Comparison of ENCODE assay signal across 20 cellular contexts in genomic region chr20:35297153-35297552, GRCh38. TPM values are rescaled to one million over a fixed set of nuclear protein-coding genes. Genes with fewer than 3 reads are reported as not detected.
A peak's percentile ranks its signal among the peaks of the same experiment; 100 is the strongest.
DNase-seq lines count a peak whose midpoint lies in the region; ATAC-seq, FAIRE-seq and TF ChIP-seq lines count a peak whose summit lies in the region.
"Had no signal": no experiment of that assay in that cellular context is flagged by ENCODE, and none has a peak within 500 bp of the region (broad histone marks: within the 10 kb centered on the region; RNA-seq: fewer than 3 reads in every experiment).

No MANE protein-coding gene starts in this region.

- TF ChIP-seq POLR2A in H1 (IDR thresholded peaks at IDR 0.05; ENCODE audit: control extremely low read depth in 1 of 2, low read depth in 2 of 2, low read length in 2 of 2), result no peak

- H3K9ac ChIP-seq in H1 (replicated peaks in 1 of 4; ENCODE audit: extremely low read depth in 1 of 4, low read depth in 3 of 4, low read length in 3 of 4), result no peak overlapping the region

- no peak overlapping the region for H2BK120ac ChIP-seq in H1 (replicated peaks; ENCODE audit: low read depth, low read length)

- H3K4me3 ChIP-seq in GM23338, result no peak overlapping the region
- H3K4me3 ChIP-seq in Panc1 (ENCODE audit: low read depth in 2 of 2, low read length in 2 of 2), result no peak overlapping the region
- no peak overlapping the region for H3K4me3 ChIP-seq in H1 (ENCODE audit: extremely low read depth in 1 of 4, insufficient read depth in 2 of 4, low read depth in 3 of 4, low read length in 4 of 4)
- no peak overlapping the region for H3K4me3 ChIP-seq in osteoblast (ENCODE audit: insufficient read depth, low read length)
- H3K4me3 ChIP-seq: right lobe of liver, thoracic aorta had no signal

- BruUV-seq in Panc1 (replicated peaks; lab: Mats Ljungman, UMichigan) (no TSS peak), Calu3 (replicated peaks; lab: Mats Ljungman, UMichigan) (no TSS peak)

- in situ Hi-C loops in Panc1 (cut with HindIII; ENCODE audit: low pct_unique_long_range_greater_than_20kb, low sequenced_read_pairs), result no loop called here

- H4K8ac ChIP-seq in H1 (ENCODE audit: extremely low read depth, insufficient read depth, low read length), result peak overlapping the region; percentile 17; the same call in 1 of the 2 replicates

- no peak for TF ChIP-seq EP300 in H1 (IDR thresholded peaks at IDR 0.05; ENCODE audit: borderline replicate concordance in 1 of 2, low read depth in 2 of 2, low read length in 2 of 2)

- H3K36me3 ChIP-seq in GM23338 (ENCODE audit: insufficient read depth) (no peaks in the 10 kb centered on the region), Panc1 (ENCODE audit: control insufficient read depth, insufficient read depth, low read length) (no peaks in the 10 kb centered on the region), H1 (ENCODE audit: control insufficient read depth in 2 of 4, insufficient read depth in 4 of 4, low read length in 3 of 4) (no peaks in the 10 kb centered on the region), osteoblast (ENCODE audit: insufficient read depth, low read length) (no peaks in the 10 kb centered on the region)
- H3K36me3 ChIP-seq: neutrophil, right lobe of liver, thoracic aorta had no signal

- no peaks in the 10 kb centered on the region for H3K79me1 ChIP-seq in H1 (ENCODE audit: low read depth, low read length)

- no peak overlapping the region for H3K4me2 ChIP-seq in GM23338
- no peak overlapping the region for H3K4me2 ChIP-seq in H1 (ENCODE audit: insufficient read depth in 1 of 2, low read depth in 2 of 2, low read length in 2 of 2)
- no peak overlapping the region for H3K4me2 ChIP-seq in osteoblast (ENCODE audit: insufficient read depth, low read length)

- H3K27ac ChIP-seq in GM23338 (ENCODE audit: low read depth) (no peak overlapping the region), Panc1 (ENCODE audit: low read length) (no peak overlapping the region), H1 (ENCODE audit: low read depth, low read length) (no peak overlapping the region), osteoblast (ENCODE audit: low read depth, low read length) (no peak overlapping the region)
- H3K27ac ChIP-seq: neutrophil, right lobe of liver, thoracic aorta had no signal

- H3K27ac Mint-ChIP-seq in GM23338 (no peak overlapping the region), Calu3 (ENCODE audit: unreplicated experiment) (no peak overlapping the region)
- H3K27ac Mint-ChIP-seq in activated T-helper 17 cell treated with anti-CD3 and anti-CD28 coated beads, Interleukin-2, amount 50 U/mL, for 72 hours, result no peak overlapping the region

- no peak overlapping the region for H2BK20ac ChIP-seq in H1 (ENCODE audit: low read length)

- H2AK5ac ChIP-seq in H1 (ENCODE audit: low read depth, low read length), result no peak overlapping the region

- no peak overlapping the region for H3K23ac ChIP-seq in H1 (ENCODE audit: insufficient read length)

- H3K4me1 Mint-ChIP-seq in GM23338 (peaks cover 2% of the 10 kb centered on the region), Calu3 (ENCODE audit: low read depth, unreplicated experiment) (peaks cover 19% of the 10 kb centered on the region)
- no peaks in the 10 kb centered on the region for H3K4me1 Mint-ChIP-seq in activated T-helper 17 cell treated with anti-CD3 and anti-CD28 coated beads, Interleukin-2, amount 50 U/mL, for 72 hours

- no peak overlapping the region for H4K5ac ChIP-seq in H1 (ENCODE audit: insufficient read length, low read depth, low read length)

- H3K9me3 Mint-ChIP-seq in GM23338 (no peaks in the 10 kb centered on the region), Calu3 (ENCODE audit: low read depth, unreplicated experiment) (no peaks in the 10 kb centered on the region)
- no peaks in the 10 kb centered on the region for H3K9me3 Mint-ChIP-seq in activated T-helper 17 cell treated with anti-CD3 and anti-CD28 coated beads, Interleukin-2, amount 50 U/mL, for 72 hours

- 0 out of 4 replicates have a peak, but pooled peaks have one; percentile 4 to 7 for TF ChIP-seq CTCF in GM23338 (conservative IDR thresholded peaks at IDR 0.05; ENCODE audit: low read depth in 2 of 2)
- no peak for TF ChIP-seq CTCF in Panc1 (IDR thresholded peaks at IDR 0.05)
- no peak for TF ChIP-seq CTCF in H1 (IDR thresholded peaks at IDR 0.05; ENCODE audit: control extremely low read depth in 1 of 3, insufficient read depth in 1 of 3, low read depth in 1 of 3, low read length in 3 of 3)
- no peak for TF ChIP-seq CTCF in osteoblast (IDR thresholded peaks at IDR 0.05; ENCODE audit: extremely low read depth, low read depth, low read length)
- no peak for TF ChIP-seq CTCF in Calu3 (IDR thresholded peaks at IDR 0.05; ENCODE audit: unreplicated experiment)

- DNase-seq in GM23338 (ENCODE audit: low spot score) (peak; percentile 33), Panc1 (ENCODE audit: low read depth, low spot score) (no peak), H1 (ENCODE audit: low read depth in 1 of 2, low spot score in 2 of 2) (no peak), osteoblast (ENCODE audit: insufficient read length, low spot score, missing footprints) (peak; percentile 93), Calu3 (no peak), mesenteric fat pad (ENCODE audit: low spot score) (no peak)
- DNase-seq: activated effector memory CD4-positive, alpha-beta T cell treated with Interleukin-2 at 50 U/mL for 16 hours; amniotic stem cell; CD4-positive, CD25-positive, alpha-beta regulatory T cell; GDM1; kidney; NCI-H1694 treated with DMSO at 0.1 percent for 48 hours; right lobe of liver; stimulated activated CD4-positive, alpha-beta T cell treated with anti-CD3 and anti-CD28 coated beads, Interleukin-2, amount 100 ng/mL, for 48 hours had no signal

- H3K23me2 ChIP-seq in H1 (ENCODE audit: low read depth, low read length), result no peaks in the 10 kb centered on the region

- no peaks in the 10 kb centered on the region for H3K27me3 ChIP-seq in GM23338 (ENCODE audit: insufficient read depth)
- H3K27me3 ChIP-seq in Panc1 (ENCODE audit: control insufficient read depth, insufficient read depth, low read length), result no peaks in the 10 kb centered on the region
- H3K27me3 ChIP-seq in H1 (replicated peaks in 1 of 4; ENCODE audit: control insufficient read depth in 3 of 4, extremely low read depth in 1 of 4, insufficient read depth in 3 of 4, low read length in 3 of 4), result no peaks in the 10 kb centered on the region
- H3K27me3 ChIP-seq in osteoblast (ENCODE audit: insufficient read depth, low read length), result peaks cover 3% of the 10 kb centered on the region
- H3K27me3 ChIP-seq: neutrophil, right lobe of liver had no signal

- 88% methylated on average over 8 of the region's 8 CpGs; no CpG with 5 or more reads in 1 of the 2 experiments for WGBS in H1 (ENCODE audit: extremely low coverage in 1 of 2, insufficient coverage in 1 of 2, insufficient read length in 1 of 2, insufficient replicate concordance in 2 of 2, low coverage in 1 of 2, low lambda C conversion rate in 2 of 2, missing lambda C conversion rate in 1 of 2), 2 experiments

- H3K4me1 ChIP-seq in GM23338 (ENCODE audit: insufficient read depth), result no peaks in the 10 kb centered on the region
- H3K4me1 ChIP-seq in Panc1 (ENCODE audit: control insufficient read depth, insufficient read depth, low read length), result peaks cover 7% of the 10 kb centered on the region; the same call in 1 of the 2 replicates
- H3K4me1 ChIP-seq in H1 (replicated peaks in 1 of 4; ENCODE audit: control insufficient read depth in 3 of 4, insufficient read depth in 4 of 4, low read length in 3 of 4), result no peaks in the 10 kb centered on the region; a peak in 2 of 7 replicates
- peaks cover 17% of the 10 kb centered on the region for H3K4me1 ChIP-seq in osteoblast (ENCODE audit: insufficient read depth, low read length)

- H3K4me3 Mint-ChIP-seq in GM23338 (no peak overlapping the region), Calu3 (ENCODE audit: low read depth, unreplicated experiment) (no peak overlapping the region)
- H3K4me3 Mint-ChIP-seq in activated T-helper 17 cell treated with anti-CD3 and anti-CD28 coated beads, Interleukin-2, amount 50 U/mL, for 72 hours, result no peak overlapping the region
- H3K4me3 Mint-ChIP-seq: CD4-positive, CD25-positive, alpha-beta regulatory T cell had no signal

- CTCF ChIA-PET in Panc1 (lab: Charles Lee) (interaction anchor here (0.5 to 1.5 kb wide), 4 partner anchors 9 to 151 kb away, joined by 3 to 5 read pairs (median 4); no protein-coding TSS in a partner anchor), H1 (lab: Charles Lee; ENCODE audit: partially characterized antibody) (interaction anchor here (0.6 to 13.8 kb wide), 7 partner anchors 10 to 148 kb away, joined by 3 to 130 read pairs (median 3); partner anchors contain the start of genes EIF6 and MMP24OS), Calu3 (lab: Charles Lee) (interaction anchor here (1.6 to 1.7 kb wide), 2 partner anchors 9 to 11 kb away, joined by 3 to 4 read pairs; no protein-coding TSS in a partner anchor)

- H4K91ac ChIP-seq in H1 (replicated peaks; ENCODE audit: insufficient read length, low read length), result no peak overlapping the region

- H3K79me2 ChIP-seq in GM23338 (replicated peaks; ENCODE audit: insufficient read depth) (no peaks in the 10 kb centered on the region), H1 (ENCODE audit: control insufficient read depth in 1 of 2, insufficient read depth in 2 of 2, low read length in 2 of 2) (no peaks in the 10 kb centered on the region), osteoblast (ENCODE audit: insufficient read depth, low read length) (no peaks in the 10 kb centered on the region)

- peak; percentile 52 for ATAC-seq in GM23338
- peak; percentile 67 for ATAC-seq in Panc1
- ATAC-seq in activated T-helper 17 cell treated with anti-CD3 and anti-CD28 coated beads, Interleukin-2, amount 50 U/mL, for 72 hours (replicated peaks), result no peak

- no peak overlapping the region for H3K56ac ChIP-seq in H1 (replicated peaks; ENCODE audit: insufficient read length, low read depth, low read length)

- H2BK5ac ChIP-seq in H1 (ENCODE audit: low read depth, low read length), result no peak overlapping the region

- TF ChIP-seq RAD21 in H1 (IDR thresholded peaks at IDR 0.05 in 1 of 2, conservative IDR thresholded peaks at IDR 0.05 in 1 of 2; ENCODE audit: low read depth in 2 of 2, low read length in 2 of 2), result no peak

- H3K27me3 Mint-ChIP-seq in GM23338 (ENCODE audit: insufficient read depth, low read depth, poor library complexity), result peaks cover 13% of the 10 kb centered on the region
- peaks cover 10% of the 10 kb centered on the region for H3K27me3 Mint-ChIP-seq in activated T-helper 17 cell treated with anti-CD3 and anti-CD28 coated beads, Interleukin-2, amount 50 U/mL, for 72 hours
- H3K27me3 Mint-ChIP-seq in Calu3 (ENCODE audit: unreplicated experiment), result peaks cover 30% of the 10 kb centered on the region

- POLR2A ChIA-PET in Panc1 (lab: Charles Lee), result interaction anchor here (0.9 kb wide), 1 partner anchor 9 kb away, joined by 7 read pairs; no protein-coding TSS in a partner anchor
- POLR2A ChIA-PET in H1 (lab: Charles Lee; ENCODE audit: partially characterized antibody), result interaction anchor here (3.4 kb wide), 1 partner anchor 18 kb away, joined by 10 read pairs; no protein-coding TSS in a partner anchor

- H2AFZ ChIP-seq in GM23338, result no peak overlapping the region
- H2AFZ ChIP-seq in H1 (ENCODE audit: low read length), result no peak overlapping the region
- peak overlapping the region; percentile 57 for H2AFZ ChIP-seq in osteoblast (ENCODE audit: low read length)

- no peak overlapping the region for H2BK15ac ChIP-seq in H1 (ENCODE audit: low read length)

- no peak overlapping the region for H3K18ac ChIP-seq in H1 (ENCODE audit: extremely low read depth, low read length)

- no peak for FAIRE-seq in H1 (lab: Jason Lieb, UNC)
- FAIRE-seq: endothelial cell of umbilical vein, kidney had no signal

- H3K9me2 ChIP-seq in GM23338 (ENCODE audit: insufficient read depth), result no peaks in the 10 kb centered on the region

- H3K9me3 ChIP-seq in Panc1 (ENCODE audit: control insufficient read depth, insufficient read depth, low read depth, low read length), result no peaks in the 10 kb centered on the region
- H3K9me3 ChIP-seq in H1 (ENCODE audit: insufficient read depth in 2 of 2, low read depth in 1 of 2, low read length in 1 of 2), result no peaks in the 10 kb centered on the region
- H3K9me3 ChIP-seq in osteoblast (ENCODE audit: low read depth, low read length), result no peaks in the 10 kb centered on the region
- H3K9me3 ChIP-seq: neutrophil, right lobe of liver, thoracic aorta had no signal

- H4K20me1 ChIP-seq in GM23338 (replicated peaks; ENCODE audit: insufficient read depth) (no peaks in the 10 kb centered on the region), H1 (replicated peaks in 1 of 2; ENCODE audit: control insufficient read depth in 1 of 2, insufficient read depth in 2 of 2, low read length in 2 of 2) (no peaks in the 10 kb centered on the region), osteoblast (ENCODE audit: insufficient read depth, low read length) (no peaks in the 10 kb centered on the region)

- H3K36me3 Mint-ChIP-seq in GM23338 (ENCODE audit: low read depth) (no peaks in the 10 kb centered on the region), Calu3 (ENCODE audit: insufficient read depth, unreplicated experiment) (no peaks in the 10 kb centered on the region)
- H3K36me3 Mint-ChIP-seq in activated T-helper 17 cell treated with anti-CD3 and anti-CD28 coated beads, Interleukin-2, amount 50 U/mL, for 72 hours (ENCODE audit: low read depth), result no peaks in the 10 kb centered on the region
- H3K36me3 Mint-ChIP-seq: CD4-positive, CD25-positive, alpha-beta regulatory T cell had no signal

- intact Hi-C loops in Panc1 (cut with micrococcal nuclease; ENCODE audit: unreplicated experiment) (no loop called here), Calu3 (cut with micrococcal nuclease; ENCODE audit: unreplicated experiment) (no loop called here)

- H3K14ac ChIP-seq in H1 (ENCODE audit: insufficient read length), result no peak overlapping the region

- no peak overlapping the region for H3K4ac ChIP-seq in H1 (replicated peaks; ENCODE audit: insufficient read length, low read depth, low read length)

- H2BK12ac ChIP-seq in H1 (ENCODE audit: low read depth, low read length), result no peak overlapping the region

- no peaks in the 10 kb centered on the region for H3F3A ChIP-seq in GM23338 (replicated peaks; ENCODE audit: low read depth)

RNA-seq across cellular contexts. Expression of gene FAM83C, which starts 4.9 kb away (rescaled TPM):
- 0.10 TPM in 1 of 2 replicates, not detected in the other for total RNA-seq in GM23338 (2014; rRNA removed; shearing (Covaris generic))
- polyA plus RNA-seq in GM23338 (2016; fragmentation: Nextera tagmentation; extraction: Ambion mirVana) (not detected in 2 replicates), H1 (2011; rRNA removed) (not detected in 2 replicates)
- total RNA-seq in Panc1 (2021; ENCODE audit: unreplicated experiment) (not detected), osteoblast (not detected in 2 replicates), Calu3 (2022) (0.12 TPM in 1 of 2 replicates, not detected in the other), mesenteric fat pad (not detected)
- not detected for polyA plus RNA-seq in Panc1 (2012; ENCODE audit: insufficient read length)
- total RNA-seq in H1 (2021; fragmentation: NEBNext Ultra II Directional; extraction: Animal tissue kit (Norgen Biotek cat#: 25700)), result not detected in 2 replicates
- 0.03 TPM for polyA plus RNA-seq in H1 (2011; cell fraction: cytosol; rRNA removed)
- polyA plus RNA-seq in H1 (2011; cell fraction: nucleus; rRNA removed), result not detected
- 0.05 TPM in 2 of 4 replicates, not detected in the others for polyA plus RNA-seq in H1 (2012, experiment 1 of 2)
- not detected for polyA plus RNA-seq in H1 (2012, experiment 2 of 2)
- 0.02 TPM for polyA plus RNA-seq in H1 (2013, experiment 1 of 2)
- 0.02 TPM for polyA plus RNA-seq in H1 (2013, experiment 2 of 2)
- not detected in 2 replicates for polyA minus RNA-seq in H1 (2011; rRNA and poly(A)+ RNA removed)
- polyA minus RNA-seq in H1 (2011; cell fraction: cytosol; rRNA and poly(A)+ RNA removed), result not detected
- not detected for polyA minus RNA-seq in H1 (2011; cell fraction: nucleus; rRNA and poly(A)+ RNA removed)
- total RNA-seq in activated T-helper 17 cell treated with anti-CD3 and anti-CD28 coated beads, Interleukin-2, amount 50 U/mL, for 72 hours, result not detected
- total RNA-seq: CD4-positive, CD25-positive, alpha-beta regulatory T cell; endothelial cell of umbilical vein; kidney; NCI-H460; OCI-LY7; right lobe of liver; thoracic aorta had no signal
- polyA plus RNA-seq: CD4-positive, CD25-positive, alpha-beta regulatory T cell; endothelial cell of umbilical vein had no signal

RNA-seq across cellular contexts. Expression of gene EIF6, which starts 12.6 kb away (rescaled TPM):
- total RNA-seq in GM23338 (2014; rRNA removed; shearing (Covaris generic)), result 149 and 152 TPM in 2 replicates
- polyA plus RNA-seq in GM23338 (2016; fragmentation: Nextera tagmentation; extraction: Ambion mirVana) (215 and 220 TPM in 2 replicates), H1 (2011; rRNA removed) (319 and 374 TPM in 2 replicates)
- total RNA-seq in Panc1 (2021; ENCODE audit: unreplicated experiment) (258 TPM), osteoblast (109 and 121 TPM in 2 replicates), Calu3 (2022) (271 and 317 TPM in 2 replicates), mesenteric fat pad (93.1 TPM)
- 285 TPM for polyA plus RNA-seq in Panc1 (2012; ENCODE audit: insufficient read length)
- total RNA-seq in H1 (2021; fragmentation: NEBNext Ultra II Directional; extraction: Animal tissue kit (Norgen Biotek cat#: 25700)), result 183 and 184 TPM in 2 replicates
- polyA plus RNA-seq in H1 (2011; cell fraction: cytosol; rRNA removed), result 267 TPM
- 359 TPM for polyA plus RNA-seq in H1 (2011; cell fraction: nucleus; rRNA removed)
- polyA plus RNA-seq in H1 (2012, experiment 1 of 2), result 166 to 215 TPM (median 195 TPM) in 4 replicates
- polyA plus RNA-seq in H1 (2012, experiment 2 of 2), result 307 TPM
- 104 TPM for polyA plus RNA-seq in H1 (2013, experiment 1 of 2)
- 109 TPM for polyA plus RNA-seq in H1 (2013, experiment 2 of 2)
- polyA minus RNA-seq in H1 (2011; rRNA and poly(A)+ RNA removed), result 168 and 184 TPM in 2 replicates
- 74.5 TPM for polyA minus RNA-seq in H1 (2011; cell fraction: cytosol; rRNA and poly(A)+ RNA removed)
- polyA minus RNA-seq in H1 (2011; cell fraction: nucleus; rRNA and poly(A)+ RNA removed), result 56.0 TPM
- 100 to 1,000 TPM in 1 of 2 donors, 10 to 100 TPM in 1; 82.7 to 146 TPM for total RNA-seq in activated T-helper 17 cell treated with anti-CD3 and anti-CD28 coated beads, Interleukin-2, amount 50 U/mL, for 72 hours

RNA-seq across cellular contexts. Expression of gene MMP24OS, which starts 19.2 kb away (rescaled TPM):
- total RNA-seq in GM23338 (2014; rRNA removed; shearing (Covaris generic)), result 10.5 and 14.6 TPM in 2 replicates
- polyA plus RNA-seq in GM23338 (2016; fragmentation: Nextera tagmentation; extraction: Ambion mirVana) (25.4 and 31.6 TPM in 2 replicates), H1 (2011; rRNA removed) (21.3 and 44.4 TPM in 2 replicates)
- total RNA-seq in Panc1 (2021; ENCODE audit: unreplicated experiment) (83.8 TPM), osteoblast (22.1 and 30.9 TPM in 2 replicates), Calu3 (2022) (86.8 and 95.4 TPM in 2 replicates), mesenteric fat pad (87.6 TPM)
- 178 TPM for polyA plus RNA-seq in Panc1 (2012; ENCODE audit: insufficient read length)
- total RNA-seq in H1 (2021; fragmentation: NEBNext Ultra II Directional; extraction: Animal tissue kit (Norgen Biotek cat#: 25700)), result 19.0 and 22.2 TPM in 2 replicates
- polyA plus RNA-seq in H1 (2011; cell fraction: cytosol; rRNA removed), result 20.6 TPM
- polyA plus RNA-seq in H1 (2011; cell fraction: nucleus; rRNA removed), result 45.3 TPM
- 21.1 to 31.1 TPM (median 25.0 TPM) in 4 replicates for polyA plus RNA-seq in H1 (2012, experiment 1 of 2)
- polyA plus RNA-seq in H1 (2012, experiment 2 of 2), result 23.1 TPM
- polyA plus RNA-seq in H1 (2013, experiment 1 of 2), result 19.5 TPM
- 17.8 TPM for polyA plus RNA-seq in H1 (2013, experiment 2 of 2)
- polyA minus RNA-seq in H1 (2011; rRNA and poly(A)+ RNA removed), result 5.5 and 9.3 TPM in 2 replicates
- polyA minus RNA-seq in H1 (2011; cell fraction: cytosol; rRNA and poly(A)+ RNA removed), result 18.9 TPM
- polyA minus RNA-seq in H1 (2011; cell fraction: nucleus; rRNA and poly(A)+ RNA removed), result 27.2 TPM
- 100 to 1,000 TPM in 1 of 2 donors, 10 to 100 TPM in 1; 38.3 to 104 TPM for total RNA-seq in activated T-helper 17 cell treated with anti-CD3 and anti-CD28 coated beads, Interleukin-2, amount 50 U/mL, for 72 hours

Comparison
In these comparisons a context has a peak if more than half of its experiments do, and no peak if none do; other contexts are left out.
1. DNase-seq: peak in GM23338 (single experiment) and osteoblast (single experiment); none in Panc1 (single experiment), H1 (0 of 2), Calu3 (single experiment) and mesenteric fat pad (single experiment).
2. CTCF ChIP-seq: peak in GM23338 (2 of 2); none in Panc1 (single experiment), H1 (0 of 3), osteoblast (single experiment) and Calu3 (single experiment).